In the genomic region with DNA sequence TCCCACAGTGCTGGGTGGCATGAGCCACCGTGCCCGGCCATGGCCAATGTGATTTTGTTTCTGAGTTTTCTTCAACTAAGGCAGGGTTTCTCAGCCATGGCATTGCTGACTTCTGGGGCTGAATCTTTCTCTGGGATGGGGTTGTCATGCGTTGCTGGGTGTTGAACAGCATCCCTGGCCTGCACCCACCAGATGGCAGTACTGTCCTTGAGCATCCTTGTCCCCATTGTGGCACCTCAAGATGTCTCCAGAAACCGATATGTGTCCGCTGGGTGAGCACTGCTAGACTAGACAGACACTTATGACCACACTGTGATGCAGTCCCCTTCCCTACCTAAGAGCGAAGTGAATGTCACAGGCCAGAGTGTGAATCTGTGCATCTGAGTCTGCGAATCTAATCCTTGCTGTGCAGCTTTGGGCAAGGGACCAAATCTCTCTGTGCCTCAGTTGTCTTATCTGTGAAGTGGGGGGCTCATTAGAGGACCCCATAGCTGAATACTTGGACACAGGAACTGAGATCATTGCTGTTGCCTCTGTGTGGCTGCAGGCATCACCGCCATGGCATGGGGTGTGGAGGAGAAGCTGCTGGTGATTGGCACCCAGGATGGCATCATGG, we compare ENCODE assay signal across 9 cellular contexts. TPM values are rescaled to one million over a fixed set of nuclear protein-coding genes. Genes with fewer than 3 reads are reported as not detected.
DNase-seq lines count a peak whose midpoint lies in the region; ATAC-seq and TF ChIP-seq lines count a peak whose summit lies in the region.
"Had no signal": no experiment of that assay in that cellular context is flagged by ENCODE, and none has a peak within 500 bp of the region (broad histone marks: within the 10 kb centered on the region; RNA-seq: fewer than 3 reads in every experiment).

No MANE protein-coding gene starts in this region.

- H3K4me2 ChIP-seq in GM23338: no peak overlapping the region

- peak in 1 of 2 donors; percentile 52 for ATAC-seq in CD4-positive, CD25-positive, alpha-beta regulatory T cell (ENCODE audit: low read depth in 2 of 2)
- peak; percentile 96 for ATAC-seq in GM23338
- ATAC-seq in gastrocnemius medialis: no peak
- ATAC-seq in HG03571 (IDR thresholded peaks at IDR 0.05; ENCODE audit: unreplicated experiment): no peak

- H3K27ac Mint-ChIP-seq in CD4-positive, CD25-positive, alpha-beta regulatory T cell: no peak overlapping the region
- no peak overlapping the region for H3K27ac Mint-ChIP-seq in GM23338
- no peak overlapping the region for H3K27ac Mint-ChIP-seq in glutamatergic neuron (ENCODE audit: unreplicated experiment)
- H3K27ac Mint-ChIP-seq: T-helper 1 cell treated with Interleukin-12 subunit alpha and Interleukin-12 subunit beta and Interleukin-4 antibody, amounts not matched to agents 30 μg/mL and 1 μg/mL, for 36 hours had no signal

- H3K27ac ChIP-seq in CD4-positive, CD25-positive, alpha-beta regulatory T cell (ENCODE audit: insufficient read depth, low read length, poor library complexity, severe bottlenecking): no peak overlapping the region
- no peak overlapping the region for H3K27ac ChIP-seq in GM23338 (ENCODE audit: low read depth)
- H3K27ac ChIP-seq in gastrocnemius medialis: no peak overlapping the region

- TF ChIP-seq CTCF in GM23338 (conservative IDR thresholded peaks at IDR 0.05; ENCODE audit: low read depth in 2 of 2) (peak; percentile 86 to 97), glutamatergic neuron (IDR thresholded peaks at IDR 0.05; ENCODE audit: partially characterized antibody, unreplicated experiment) (no peak), gastrocnemius medialis (IDR thresholded peaks at IDR 0.05 in 4 of 5, conservative IDR thresholded peaks at IDR 0.05 in 1 of 5) (peak in 3 of 5 experiments; percentile 31 to 38 (median 32))

- H3K9me2 ChIP-seq in GM23338 (ENCODE audit: insufficient read depth): peaks cover 7% of the 10 kb centered on the region; the same call in 1 of the 2 replicates

- peak; percentile 15 to 63 (median 24) for DNase-seq in CD4-positive, CD25-positive, alpha-beta regulatory T cell
- DNase-seq in GM23338 (ENCODE audit: low spot score) (peak; percentile 87), OCI-M1 (lab: John Stamatoyannopoulos, UW) (peak; percentile 81), glutamatergic neuron (peak; percentile 59), gastrocnemius medialis (peak in 1 of 2 donors; percentile 18), midbrain (lab: John Stamatoyannopoulos, UW) (no peak)
- DNase-seq in activated T-cell treated with anti-CD3 and anti-CD28 coated beads, Interleukin-2, amount 50 U/mL, for 48 hours: peak; percentile 44 to 64

- no peak overlapping the region for H3K4me3 Mint-ChIP-seq in CD4-positive, CD25-positive, alpha-beta regulatory T cell
- H3K4me3 Mint-ChIP-seq in GM23338 (no peak overlapping the region), glutamatergic neuron (ENCODE audit: unreplicated experiment) (no peak overlapping the region)
- H3K4me3 Mint-ChIP-seq: T-helper 1 cell treated with Interleukin-12 subunit alpha and Interleukin-12 subunit beta and Interleukin-4 antibody, amounts not matched to agents 30 μg/mL and 1 μg/mL, for 36 hours had no signal

- TF ChIP-seq POLR2A in gastrocnemius medialis (IDR thresholded peaks at IDR 0.05): no peak

- H3K36me3 Mint-ChIP-seq in CD4-positive, CD25-positive, alpha-beta regulatory T cell: no peaks in the 10 kb centered on the region
- H3K36me3 Mint-ChIP-seq in GM23338 (ENCODE audit: low read depth) (no peaks in the 10 kb centered on the region), glutamatergic neuron (ENCODE audit: unreplicated experiment) (no peaks in the 10 kb centered on the region)

- H2AFZ ChIP-seq in GM23338: peak overlapping the region; percentile 92; the same call in 1 of the 2 replicates

- no peaks in the 10 kb centered on the region for H3K27me3 Mint-ChIP-seq in CD4-positive, CD25-positive, alpha-beta regulatory T cell
- peaks cover 12% of the 10 kb centered on the region for H3K27me3 Mint-ChIP-seq in GM23338 (ENCODE audit: insufficient read depth, low read depth, poor library complexity)
- H3K27me3 Mint-ChIP-seq in glutamatergic neuron (ENCODE audit: unreplicated experiment): peaks cover 5% of the 10 kb centered on the region

- H3F3A ChIP-seq in GM23338 (replicated peaks; ENCODE audit: low read depth): no peaks in the 10 kb centered on the region

- H3K36me3 ChIP-seq in CD4-positive, CD25-positive, alpha-beta regulatory T cell (ENCODE audit: control insufficient read depth, insufficient read depth, low read length): no peaks in the 10 kb centered on the region
- no peaks in the 10 kb centered on the region for H3K36me3 ChIP-seq in GM23338 (ENCODE audit: insufficient read depth)
- H3K36me3 ChIP-seq in gastrocnemius medialis: no peaks in the 10 kb centered on the region

- H3K4me1 Mint-ChIP-seq in CD4-positive, CD25-positive, alpha-beta regulatory T cell: no peaks in the 10 kb centered on the region
- H3K4me1 Mint-ChIP-seq in GM23338 (no peaks in the 10 kb centered on the region), glutamatergic neuron (ENCODE audit: low read depth, unreplicated experiment) (no peaks in the 10 kb centered on the region)

- no peaks in the 10 kb centered on the region for H4K20me1 ChIP-seq in GM23338 (replicated peaks; ENCODE audit: insufficient read depth)

- no peaks in the 10 kb centered on the region for H3K79me2 ChIP-seq in GM23338 (replicated peaks; ENCODE audit: insufficient read depth)

- no peaks in the 10 kb centered on the region for H3K4me1 ChIP-seq in CD4-positive, CD25-positive, alpha-beta regulatory T cell (ENCODE audit: control insufficient read depth, insufficient read depth, low read length, poor library complexity, severe bottlenecking)
- H3K4me1 ChIP-seq in GM23338 (ENCODE audit: insufficient read depth) (no peaks in the 10 kb centered on the region), gastrocnemius medialis (no peaks in the 10 kb centered on the region)

- H3K9me3 ChIP-seq in CD4-positive, CD25-positive, alpha-beta regulatory T cell (ENCODE audit: control insufficient read depth in 2 of 2, low read length in 2 of 2): no peaks in the 10 kb centered on the region
- H3K9me3 ChIP-seq in gastrocnemius medialis: no peaks in the 10 kb centered on the region

- in situ Hi-C loops in gastrocnemius medialis (cut with MboI; ENCODE audit: low sequenced_read_pairs in 4 of 4): loop anchor here in 1 of 4 donors (10.0 kb wide), 1 partner anchor 276 kb away; no protein-coding TSS in a partner anchor

- H3K4me3 ChIP-seq in CD4-positive, CD25-positive, alpha-beta regulatory T cell (ENCODE audit: low read depth, low read length): no peak overlapping the region
- H3K4me3 ChIP-seq in GM23338 (no peak overlapping the region), gastrocnemius medialis (no peak overlapping the region)

- intact Hi-C loops in gastrocnemius medialis (cut with DNase I; ENCODE audit: low total_unique reads): no loop called here

- H3K9me3 Mint-ChIP-seq in CD4-positive, CD25-positive, alpha-beta regulatory T cell: peaks cover 0 to 2% (median 0%) of the 10 kb centered on the region in 7 donors
- H3K9me3 Mint-ChIP-seq in GM23338 (no peaks in the 10 kb centered on the region; the same call in 1 of the 3 replicates), glutamatergic neuron (ENCODE audit: unreplicated experiment) (peaks cover 2% of the 10 kb centered on the region)
- H3K9me3 Mint-ChIP-seq: T-helper 1 cell treated with Interleukin-12 subunit alpha and Interleukin-12 subunit beta and Interleukin-4 antibody, amounts not matched to agents 30 μg/mL and 1 μg/mL, for 36 hours had no signal

- H3K27me3 ChIP-seq in CD4-positive, CD25-positive, alpha-beta regulatory T cell (ENCODE audit: control insufficient read depth, insufficient read depth, low read length): no peaks in the 10 kb centered on the region
- H3K27me3 ChIP-seq in GM23338 (ENCODE audit: insufficient read depth): no peaks in the 10 kb centered on the region
- no peaks in the 10 kb centered on the region for H3K27me3 ChIP-seq in gastrocnemius medialis

TF ChIP-seq in GM23338, 12 proteins besides CTCF, POLR2A, EP300 and RAD21 (continues in another document):
- TF ChIP-seq NANOG (IDR thresholded peaks at IDR 0.05; ENCODE audit: borderline replicate concordance) (no peak), ZNF114 (CRISPR knock-in tag; IDR thresholded peaks at IDR 0.05) (no peak), POLR2AphosphoS5 (IDR thresholded peaks at IDR 0.05; ENCODE audit: low read depth) (no peak), ZNF331 (CRISPR knock-in tag; IDR thresholded peaks at IDR 0.05; ENCODE audit: low read depth) (no peak), EZH2phosphoT487 (IDR thresholded peaks at IDR 0.05; ENCODE audit: unreplicated experiment) (no peak), JUNB (IDR thresholded peaks at IDR 0.05; ENCODE audit: unreplicated experiment) (no peak), CREB1 (CRISPR knock-in tag; IDR thresholded peaks at IDR 0.05; ENCODE audit: low read depth) (no peak)

RNA-seq across cellular contexts. Expression of a gene that starts 50.3 kb away (rescaled TPM):
- total RNA-seq in CD4-positive, CD25-positive, alpha-beta regulatory T cell: 82.3 TPM
- 1 to 10 TPM; 2.2 to 5.2 (median 3.8) TPM for polyA plus RNA-seq in CD4-positive, CD25-positive, alpha-beta regulatory T cell
- total RNA-seq in GM23338 (2014; rRNA removed; shearing (Covaris generic)): 68.6 and 80.0 TPM in 2 replicates
- 36.0 and 37.6 TPM in 2 replicates for polyA plus RNA-seq in GM23338 (2016; fragmentation: Nextera tagmentation; extraction: Ambion mirVana)
- 97.9 TPM for total RNA-seq in glutamatergic neuron (ENCODE audit: unreplicated experiment)
- total RNA-seq in gastrocnemius medialis: 10 to 100 TPM; 11.6 to 15.2 (median 14.3) TPM

RNA-seq across cellular contexts. Expression of a gene that starts 59.3 kb away (rescaled TPM):
- total RNA-seq in CD4-positive, CD25-positive, alpha-beta regulatory T cell: not detected
- polyA plus RNA-seq in CD4-positive, CD25-positive, alpha-beta regulatory T cell: not detected
- total RNA-seq in GM23338 (2014; rRNA removed; shearing (Covaris generic)): 0.03 TPM in 1 of 2 replicates, not detected in the other
- 0.06 TPM in 1 of 2 replicates, not detected in the other for polyA plus RNA-seq in GM23338 (2016; fragmentation: Nextera tagmentation; extraction: Ambion mirVana)
- total RNA-seq in glutamatergic neuron (ENCODE audit: unreplicated experiment) (not detected), gastrocnemius medialis (under 1 TPM in 3 of 4 donors, not detected in 1; 0.03 to 0.24 (median 0.10) TPM)
